11 cellular contexts compared by ENCODE assay signal in the genomic region with DNA sequence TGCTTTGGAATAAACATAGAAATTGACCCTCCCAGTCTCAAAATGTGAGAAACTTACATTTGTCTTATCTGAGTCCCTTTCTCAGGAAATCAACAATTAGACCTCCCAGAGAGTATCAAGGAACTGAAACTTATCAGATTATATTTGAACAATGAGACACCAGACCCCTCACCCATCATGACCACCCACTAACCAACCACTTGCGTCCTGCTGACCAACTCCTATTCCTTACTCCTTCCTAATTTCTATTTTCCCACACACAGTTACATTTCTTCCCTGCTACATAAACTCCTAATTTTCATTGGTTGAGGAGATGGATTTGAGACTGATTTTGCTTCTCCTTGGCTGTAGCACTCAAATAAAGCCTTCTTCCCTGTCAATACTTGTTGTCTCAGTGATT.
"Had no signal": no experiment of that assay in that cellular context is flagged by ENCODE, and none has a peak within 500 bp of the region (broad histone marks: within the 10 kb centered on the region; RNA-seq: fewer than 3 reads in every experiment).

No MANE protein-coding gene starts in this region.

- H2AFZ ChIP-seq: GM23248, GM23338 had no signal

- H3K36me3 ChIP-seq: HAP-1 had no signal

- H3K4me3 ChIP-seq: GM23248, GM23338, HAP-1 had no signal

- H3K9me3 ChIP-seq: HAP-1 had no signal

- DNase-seq: GM23248, GOT3, H7, H9, HCEC 1CT, HFFc6 had no signal

- H3K4me2 ChIP-seq: GM23338 had no signal

- H3K9ac ChIP-seq: GM23248 had no signal

- H3K4me1 ChIP-seq: HAP-1 had no signal

- FAIRE-seq: H1, H54 had no signal

- H3K27ac ChIP-seq: GM23248 had no signal

- ATAC-seq: GM23338, HCT116 had no signal
